ENCODE assay signal across 1 cellular context in genomic region chr1:46667782-46668760, GRCh38.
A peak's percentile ranks its signal among the peaks of the same experiment; 100 is the strongest.
TF ChIP-seq lines count a peak whose summit lies in the region.

A gene with protein sequence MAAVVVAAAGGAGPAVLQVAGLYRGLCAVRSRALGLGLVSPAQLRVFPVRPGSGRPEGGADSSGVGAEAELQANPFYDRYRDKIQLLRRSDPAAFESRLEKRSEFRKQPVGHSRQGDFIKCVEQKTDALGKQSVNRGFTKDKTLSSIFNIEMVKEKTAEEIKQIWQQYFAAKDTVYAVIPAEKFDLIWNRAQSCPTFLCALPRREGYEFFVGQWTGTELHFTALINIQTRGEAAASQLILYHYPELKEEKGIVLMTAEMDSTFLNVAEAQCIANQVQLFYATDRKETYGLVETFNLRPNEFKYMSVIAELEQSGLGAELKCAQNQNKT (minus strand): TSS chr1:46668364. CDS start chr1:46668322, 42 bp downstream.

TF ChIP-seq in GM12878, 131 proteins besides CTCF, POLR2A, EP300 and RAD21 (continued from another document):
- TF ChIP-seq, protein P1, sequence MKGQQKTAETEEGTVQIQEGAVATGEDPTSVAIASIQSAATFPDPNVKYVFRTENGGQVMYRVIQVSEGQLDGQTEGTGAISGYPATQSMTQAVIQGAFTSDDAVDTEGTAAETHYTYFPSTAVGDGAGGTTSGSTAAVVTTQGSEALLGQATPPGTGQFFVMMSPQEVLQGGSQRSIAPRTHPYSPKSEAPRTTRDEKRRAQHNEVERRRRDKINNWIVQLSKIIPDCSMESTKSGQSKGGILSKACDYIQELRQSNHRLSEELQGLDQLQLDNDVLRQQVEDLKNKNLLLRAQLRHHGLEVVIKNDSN (IDR thresholded peaks at IDR 0.05; ENCODE audit: borderline replicate concordance, extremely low read length, insufficient read depth, low read depth, low read length) = no peak
- peak in 1 of 2 experiments; percentile 87; a peak in 2 of 3 replicates for TF ChIP-seq EGR1 (IDR thresholded peaks at IDR 0.05; ENCODE audit: borderline replicate concordance in 1 of 2, low read depth in 2 of 2, low read length in 2 of 2)
- TF ChIP-seq HDGF (IDR thresholded peaks at IDR 0.05) = no peak
- TF ChIP-seq PAX5 (IDR thresholded peaks at IDR 0.05; ENCODE audit: borderline replicate concordance, low read depth, low read length) = no peak
- no peak for TF ChIP-seq EED (IDR thresholded peaks at IDR 0.05; ENCODE audit: low read depth)
- no peak for TF ChIP-seq CBX5 (IDR thresholded peaks at IDR 0.05; ENCODE audit: low read depth)
- TF ChIP-seq, protein P2, sequence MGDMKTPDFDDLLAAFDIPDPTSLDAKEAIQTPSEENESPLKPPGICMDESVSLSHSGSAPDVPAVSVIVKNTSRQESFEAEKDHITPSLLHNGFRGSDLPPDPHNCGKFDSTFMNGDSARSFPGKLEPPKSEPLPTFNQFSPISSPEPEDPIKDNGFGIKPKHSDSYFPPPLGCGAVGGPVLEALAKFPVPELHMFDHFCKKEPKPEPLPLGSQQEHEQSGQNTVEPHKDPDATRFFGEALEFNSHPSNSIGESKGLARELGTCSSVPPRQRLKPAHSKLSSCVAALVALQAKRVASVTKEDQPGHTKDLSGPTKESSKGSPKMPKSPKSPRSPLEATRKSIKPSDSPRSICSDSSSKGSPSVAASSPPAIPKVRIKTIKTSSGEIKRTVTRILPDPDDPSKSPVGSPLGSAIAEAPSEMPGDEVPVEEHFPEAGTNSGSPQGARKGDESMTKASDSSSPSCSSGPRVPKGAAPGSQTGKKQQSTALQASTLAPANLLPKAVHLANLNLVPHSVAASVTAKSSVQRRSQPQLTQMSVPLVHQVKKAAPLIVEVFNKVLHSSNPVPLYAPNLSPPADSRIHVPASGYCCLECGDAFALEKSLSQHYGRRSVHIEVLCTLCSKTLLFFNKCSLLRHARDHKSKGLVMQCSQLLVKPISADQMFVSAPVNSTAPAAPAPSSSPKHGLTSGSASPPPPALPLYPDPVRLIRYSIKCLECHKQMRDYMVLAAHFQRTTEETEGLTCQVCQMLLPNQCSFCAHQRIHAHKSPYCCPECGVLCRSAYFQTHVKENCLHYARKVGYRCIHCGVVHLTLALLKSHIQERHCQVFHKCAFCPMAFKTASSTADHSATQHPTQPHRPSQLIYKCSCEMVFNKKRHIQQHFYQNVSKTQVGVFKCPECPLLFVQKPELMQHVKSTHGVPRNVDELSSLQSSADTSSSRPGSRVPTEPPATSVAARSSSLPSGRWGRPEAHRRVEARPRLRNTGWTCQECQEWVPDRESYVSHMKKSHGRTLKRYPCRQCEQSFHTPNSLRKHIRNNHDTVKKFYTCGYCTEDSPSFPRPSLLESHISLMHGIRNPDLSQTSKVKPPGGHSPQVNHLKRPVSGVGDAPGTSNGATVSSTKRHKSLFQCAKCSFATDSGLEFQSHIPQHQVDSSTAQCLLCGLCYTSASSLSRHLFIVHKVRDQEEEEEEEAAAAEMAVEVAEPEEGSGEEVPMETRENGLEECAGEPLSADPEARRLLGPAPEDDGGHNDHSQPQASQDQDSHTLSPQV (IDR thresholded peaks at IDR 0.05) = 0 out of 2 replicates have a peak, but pooled peaks have one; percentile 36
- TF ChIP-seq TCF3 (IDR thresholded peaks at IDR 0.05; ENCODE audit: borderline replicate concordance, insufficient read depth, low read depth, low read length) = peak; percentile 24; the same call in 1 of the 2 replicates
- TF ChIP-seq SREBF2 (IDR thresholded peaks at IDR 0.05; ENCODE audit: low read length) = no peak
- TF ChIP-seq TCF12 (IDR thresholded peaks at IDR 0.05; ENCODE audit: low read depth, low read length) = peak; percentile 70; the same call in 1 of the 2 replicates
- peak; percentile 92 for TF ChIP-seq DPF2 (IDR thresholded peaks at IDR 0.05)
- peak; percentile 64; the same call in 1 of the 2 replicates for TF ChIP-seq NR2F1 (conservative IDR thresholded peaks at IDR 0.05)
- TF ChIP-seq, protein P3, sequence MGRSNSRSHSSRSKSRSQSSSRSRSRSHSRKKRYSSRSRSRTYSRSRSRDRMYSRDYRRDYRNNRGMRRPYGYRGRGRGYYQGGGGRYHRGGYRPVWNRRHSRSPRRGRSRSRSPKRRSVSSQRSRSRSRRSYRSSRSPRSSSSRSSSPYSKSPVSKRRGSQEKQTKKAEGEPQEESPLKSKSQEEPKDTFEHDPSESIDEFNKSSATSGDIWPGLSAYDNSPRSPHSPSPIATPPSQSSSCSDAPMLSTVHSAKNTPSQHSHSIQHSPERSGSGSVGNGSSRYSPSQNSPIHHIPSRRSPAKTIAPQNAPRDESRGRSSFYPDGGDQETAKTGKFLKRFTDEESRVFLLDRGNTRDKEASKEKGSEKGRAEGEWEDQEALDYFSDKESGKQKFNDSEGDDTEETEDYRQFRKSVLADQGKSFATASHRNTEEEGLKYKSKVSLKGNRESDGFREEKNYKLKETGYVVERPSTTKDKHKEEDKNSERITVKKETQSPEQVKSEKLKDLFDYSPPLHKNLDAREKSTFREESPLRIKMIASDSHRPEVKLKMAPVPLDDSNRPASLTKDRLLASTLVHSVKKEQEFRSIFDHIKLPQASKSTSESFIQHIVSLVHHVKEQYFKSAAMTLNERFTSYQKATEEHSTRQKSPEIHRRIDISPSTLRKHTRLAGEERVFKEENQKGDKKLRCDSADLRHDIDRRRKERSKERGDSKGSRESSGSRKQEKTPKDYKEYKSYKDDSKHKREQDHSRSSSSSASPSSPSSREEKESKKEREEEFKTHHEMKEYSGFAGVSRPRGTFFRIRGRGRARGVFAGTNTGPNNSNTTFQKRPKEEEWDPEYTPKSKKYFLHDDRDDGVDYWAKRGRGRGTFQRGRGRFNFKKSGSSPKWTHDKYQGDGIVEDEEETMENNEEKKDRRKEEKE (IDR thresholded peaks at IDR 0.05) = peak; percentile 54
- TF ChIP-seq POLR2AphosphoS5 (IDR thresholded peaks at IDR 0.05; ENCODE audit: low read length) = peak; percentile 53; the same call in 1 of the 2 replicates
- no peak for TF ChIP-seq HDAC2 (IDR thresholded peaks at IDR 0.05)
- peak; percentile 75 for TF ChIP-seq KLF5 (IDR thresholded peaks at IDR 0.05; ENCODE audit: partially characterized antibody)
- TF ChIP-seq SREBF1 (IDR thresholded peaks at IDR 0.05; ENCODE audit: low read length) = no peak
- no peak for TF ChIP-seq RBBP5 (conservative IDR thresholded peaks at IDR 0.05)
- no peak for TF ChIP-seq TCF7 (IDR thresholded peaks at IDR 0.05; ENCODE audit: borderline replicate concordance)
- peak; percentile 71 for TF ChIP-seq MYC (IDR thresholded peaks at IDR 0.05; ENCODE audit: insufficient read depth, insufficient read length, insufficient replicate concordance, low read length, severe bottlenecking)
- TF ChIP-seq RUNX3 (IDR thresholded peaks at IDR 0.05; ENCODE audit: low read length) = peak; percentile 26; the same call in 1 of the 2 replicates
- TF ChIP-seq RFX5 (IDR thresholded peaks at IDR 0.05; ENCODE audit: low read depth, low read length) = 0 out of 2 replicates have a peak, but pooled peaks have one; percentile 4
- TF ChIP-seq, protein P4, sequence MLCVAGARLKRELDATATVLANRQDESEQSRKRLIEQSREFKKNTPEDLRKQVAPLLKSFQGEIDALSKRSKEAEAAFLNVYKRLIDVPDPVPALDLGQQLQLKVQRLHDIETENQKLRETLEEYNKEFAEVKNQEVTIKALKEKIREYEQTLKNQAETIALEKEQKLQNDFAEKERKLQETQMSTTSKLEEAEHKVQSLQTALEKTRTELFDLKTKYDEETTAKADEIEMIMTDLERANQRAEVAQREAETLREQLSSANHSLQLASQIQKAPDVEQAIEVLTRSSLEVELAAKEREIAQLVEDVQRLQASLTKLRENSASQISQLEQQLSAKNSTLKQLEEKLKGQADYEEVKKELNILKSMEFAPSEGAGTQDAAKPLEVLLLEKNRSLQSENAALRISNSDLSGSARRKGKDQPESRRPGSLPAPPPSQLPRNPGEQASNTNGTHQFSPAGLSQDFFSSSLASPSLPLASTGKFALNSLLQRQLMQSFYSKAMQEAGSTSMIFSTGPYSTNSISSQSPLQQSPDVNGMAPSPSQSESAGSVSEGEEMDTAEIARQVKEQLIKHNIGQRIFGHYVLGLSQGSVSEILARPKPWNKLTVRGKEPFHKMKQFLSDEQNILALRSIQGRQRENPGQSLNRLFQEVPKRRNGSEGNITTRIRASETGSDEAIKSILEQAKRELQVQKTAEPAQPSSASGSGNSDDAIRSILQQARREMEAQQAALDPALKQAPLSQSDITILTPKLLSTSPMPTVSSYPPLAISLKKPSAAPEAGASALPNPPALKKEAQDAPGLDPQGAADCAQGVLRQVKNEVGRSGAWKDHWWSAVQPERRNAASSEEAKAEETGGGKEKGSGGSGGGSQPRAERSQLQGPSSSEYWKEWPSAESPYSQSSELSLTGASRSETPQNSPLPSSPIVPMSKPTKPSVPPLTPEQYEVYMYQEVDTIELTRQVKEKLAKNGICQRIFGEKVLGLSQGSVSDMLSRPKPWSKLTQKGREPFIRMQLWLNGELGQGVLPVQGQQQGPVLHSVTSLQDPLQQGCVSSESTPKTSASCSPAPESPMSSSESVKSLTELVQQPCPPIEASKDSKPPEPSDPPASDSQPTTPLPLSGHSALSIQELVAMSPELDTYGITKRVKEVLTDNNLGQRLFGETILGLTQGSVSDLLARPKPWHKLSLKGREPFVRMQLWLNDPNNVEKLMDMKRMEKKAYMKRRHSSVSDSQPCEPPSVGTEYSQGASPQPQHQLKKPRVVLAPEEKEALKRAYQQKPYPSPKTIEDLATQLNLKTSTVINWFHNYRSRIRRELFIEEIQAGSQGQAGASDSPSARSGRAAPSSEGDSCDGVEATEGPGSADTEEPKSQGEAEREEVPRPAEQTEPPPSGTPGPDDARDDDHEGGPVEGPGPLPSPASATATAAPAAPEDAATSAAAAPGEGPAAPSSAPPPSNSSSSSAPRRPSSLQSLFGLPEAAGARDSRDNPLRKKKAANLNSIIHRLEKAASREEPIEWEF (IDR thresholded peaks at IDR 0.05; ENCODE audit: insufficient replicate concordance, low read depth, low read length) = no peak
- TF ChIP-seq ZNF24 (IDR thresholded peaks at IDR 0.05) = peak; percentile 71
- TF ChIP-seq REST (IDR thresholded peaks at IDR 0.05; ENCODE audit: low read depth, low read length) = no peak
- TF ChIP-seq BACH1 (IDR thresholded peaks at IDR 0.05; ENCODE audit: borderline replicate concordance) = peak; percentile 78
- TF ChIP-seq CHD1 (IDR thresholded peaks at IDR 0.05; ENCODE audit: low read depth, low read length) = 0 out of 2 replicates have a peak, but pooled peaks have one; percentile 39
- no peak for TF ChIP-seq ZBTB33 (IDR thresholded peaks at IDR 0.05)
- TF ChIP-seq, protein P5, sequence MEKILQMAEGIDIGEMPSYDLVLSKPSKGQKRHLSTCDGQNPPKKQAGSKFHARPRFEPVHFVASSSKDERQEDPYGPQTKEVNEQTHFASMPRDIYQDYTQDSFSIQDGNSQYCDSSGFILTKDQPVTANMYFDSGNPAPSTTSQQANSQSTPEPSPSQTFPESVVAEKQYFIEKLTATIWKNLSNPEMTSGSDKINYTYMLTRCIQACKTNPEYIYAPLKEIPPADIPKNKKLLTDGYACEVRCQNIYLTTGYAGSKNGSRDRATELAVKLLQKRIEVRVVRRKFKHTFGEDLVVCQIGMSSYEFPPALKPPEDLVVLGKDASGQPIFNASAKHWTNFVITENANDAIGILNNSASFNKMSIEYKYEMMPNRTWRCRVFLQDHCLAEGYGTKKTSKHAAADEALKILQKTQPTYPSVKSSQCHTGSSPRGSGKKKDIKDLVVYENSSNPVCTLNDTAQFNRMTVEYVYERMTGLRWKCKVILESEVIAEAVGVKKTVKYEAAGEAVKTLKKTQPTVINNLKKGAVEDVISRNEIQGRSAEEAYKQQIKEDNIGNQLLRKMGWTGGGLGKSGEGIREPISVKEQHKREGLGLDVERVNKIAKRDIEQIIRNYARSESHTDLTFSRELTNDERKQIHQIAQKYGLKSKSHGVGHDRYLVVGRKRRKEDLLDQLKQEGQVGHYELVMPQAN (conservative IDR thresholded peaks at IDR 0.05) = peak; percentile 68
- peak; percentile 74; the same call in 1 of the 2 replicates for TF ChIP-seq CHD2 (IDR thresholded peaks at IDR 0.05; ENCODE audit: borderline replicate concordance, low read depth, low read length)
- no peak for TF ChIP-seq MYB (IDR thresholded peaks at IDR 0.05; ENCODE audit: borderline replicate concordance, low read depth, low read length)
